16 cellular contexts compared by ENCODE assay signal in genomic region chr14:100874051-100874410, GRCh38. TPM values are rescaled to one million over a fixed set of nuclear protein-coding genes. Genes with fewer than 3 reads are reported as not detected.
A peak's percentile ranks its signal among the peaks of the same experiment; 100 is the strongest.
DNase-seq lines count a peak whose midpoint lies in the region; ATAC-seq, FAIRE-seq and TF ChIP-seq lines count a peak whose summit lies in the region.
"Had no signal": no experiment of that assay in that cellular context is flagged by ENCODE, and none has a peak within 500 bp of the region (broad histone marks: within the 10 kb centered on the region; RNA-seq: fewer than 3 reads in every experiment).

No MANE protein-coding gene starts in this region.

- H2BK15ac ChIP-seq in H1 (ENCODE audit: low read length): no peak overlapping the region

- H3K9ac ChIP-seq in H1 (replicated peaks in 1 of 4; ENCODE audit: extremely low read depth in 1 of 4, low read depth in 3 of 4, low read length in 3 of 4): no peak overlapping the region
- no peak overlapping the region for H3K9ac ChIP-seq in HepG2 (ENCODE audit: insufficient read depth, low read depth, low read length)

- no peak overlapping the region for H3K4me3 ChIP-seq in H1 (ENCODE audit: extremely low read depth in 1 of 4, insufficient read depth in 2 of 4, low read depth in 3 of 4, low read length in 4 of 4)
- no peak overlapping the region for H3K4me3 ChIP-seq in HepG2 (replicated peaks in 1 of 3; ENCODE audit: insufficient read depth in 1 of 3, low read depth in 2 of 3, low read length in 3 of 3)

- H3K14ac ChIP-seq in H1 (ENCODE audit: insufficient read length): no peak overlapping the region

- H4K5ac ChIP-seq in H1 (ENCODE audit: insufficient read length, low read depth, low read length): no peak overlapping the region

- no peak overlapping the region for H3K18ac ChIP-seq in H1 (ENCODE audit: extremely low read depth, low read length)

- no peaks in the 10 kb centered on the region for H3K36me3 Mint-ChIP-seq in stimulated activated naive B cell treated with anti-CD40 and anti-IgM and Interleukin-4, amounts not matched to agents 10 μg/mL and 1 μg/mL and 100 μg/mL, for 72 hours
- H3K36me3 Mint-ChIP-seq: CD8-positive, alpha-beta memory T cell had no signal

- H4K8ac ChIP-seq in H1 (ENCODE audit: extremely low read depth, insufficient read depth, low read length): peak overlapping the region; percentile 5; the same call in 1 of the 2 replicates

- TF ChIP-seq RAD21 in H1 (IDR thresholded peaks at IDR 0.05 in 1 of 2, conservative IDR thresholded peaks at IDR 0.05 in 1 of 2; ENCODE audit: low read depth in 2 of 2, low read length in 2 of 2) (no peak), HepG2 (CRISPR knock-in tag; IDR thresholded peaks at IDR 0.05) (no peak)

- H2AK5ac ChIP-seq in H1 (ENCODE audit: low read depth, low read length): no peak overlapping the region

- no peak for TF ChIP-seq CTCF in H1 (IDR thresholded peaks at IDR 0.05; ENCODE audit: control extremely low read depth in 1 of 3, insufficient read depth in 1 of 3, low read depth in 1 of 3, low read length in 3 of 3)
- TF ChIP-seq CTCF in HepG2 (CRISPR knock-in tag; IDR thresholded peaks at IDR 0.05): no peak

- no peak overlapping the region for H4K91ac ChIP-seq in H1 (replicated peaks; ENCODE audit: insufficient read length, low read length)

- H3K23me2 ChIP-seq in H1 (ENCODE audit: low read depth, low read length): no peaks in the 10 kb centered on the region

- no peaks in the 10 kb centered on the region for H3K4me1 Mint-ChIP-seq in stimulated activated naive B cell treated with anti-CD40 and anti-IgM and Interleukin-4, amounts not matched to agents 10 μg/mL and 1 μg/mL and 100 μg/mL, for 72 hours
- H3K4me1 Mint-ChIP-seq: CD8-positive, alpha-beta memory T cell had no signal

- H2AFZ ChIP-seq in H1 (ENCODE audit: low read length) (no peak overlapping the region), HepG2 (ENCODE audit: low read length) (no peak overlapping the region)

- no peak for TF ChIP-seq EP300 in H1 (IDR thresholded peaks at IDR 0.05; ENCODE audit: borderline replicate concordance in 1 of 2, low read depth in 2 of 2, low read length in 2 of 2)
- TF ChIP-seq EP300 in HepG2 (IDR thresholded peaks at IDR 0.05; ENCODE audit: low read depth in 2 of 2, low read length in 2 of 2): no peak
- TF ChIP-seq EP300 in HepG2 (CRISPR knock-in tag; IDR thresholded peaks at IDR 0.05; ENCODE audit: borderline replicate concordance): no peak

- H3K4me3 Mint-ChIP-seq in stimulated activated naive B cell treated with anti-CD40 and anti-IgM and Interleukin-4, amounts not matched to agents 10 μg/mL and 1 μg/mL and 100 μg/mL, for 72 hours: no peak overlapping the region
- H3K4me3 Mint-ChIP-seq: CD8-positive, alpha-beta memory T cell had no signal

- FAIRE-seq in H1 (lab: Jason Lieb, UNC) (no peak), HepG2 (lab: Jason Lieb, UNC) (no peak)
- FAIRE-seq: GM19239 had no signal

- H2BK12ac ChIP-seq in H1 (ENCODE audit: low read depth, low read length): no peak overlapping the region

- H3K4ac ChIP-seq in H1 (replicated peaks; ENCODE audit: insufficient read length, low read depth, low read length): no peak overlapping the region

- no peak overlapping the region for H3K23ac ChIP-seq in H1 (ENCODE audit: insufficient read length)

- 87% methylated on average over 4 of the region's 4 CpGs; no CpG with 5 or more reads in 1 of the 2 experiments for WGBS in H1 (ENCODE audit: extremely low coverage in 1 of 2, insufficient coverage in 1 of 2, insufficient read length in 1 of 2, insufficient replicate concordance in 2 of 2, low coverage in 1 of 2, low lambda C conversion rate in 2 of 2, missing lambda C conversion rate in 1 of 2), 2 experiments
- WGBS in HepG2 (ENCODE audit: low lambda C conversion rate): 0% methylated on average over 1 of the region's 4 CpGs

- in situ Hi-C loops in HepG2 (cut with HindIII; ENCODE audit: extremely low pct_ligation_motif_present, low pct_unique_long_range_greater_than_20kb): no loop called here

- no peak overlapping the region for H2BK5ac ChIP-seq in H1 (ENCODE audit: low read depth, low read length)

- POLR2A ChIA-PET in H1 (lab: Charles Lee; ENCODE audit: partially characterized antibody) (no interaction called here), HepG2 (lab: Yijun Ruan, JAX) (no interaction called here)

- intact Hi-C loops in HepG2 (cut with micrococcal nuclease; ENCODE audit: unreplicated experiment): no loop called here
- intact Hi-C loops in posterior vena cava (cut with DNase I): no loop called here

- TF ChIP-seq POLR2A in H1 (IDR thresholded peaks at IDR 0.05; ENCODE audit: control extremely low read depth in 1 of 2, low read depth in 2 of 2, low read length in 2 of 2) (no peak), HepG2 (IDR thresholded peaks at IDR 0.05; ENCODE audit: insufficient read depth in 1 of 2, low read depth in 2 of 2, low read length in 2 of 2) (no peak)

- H4K20me1 ChIP-seq in H1 (replicated peaks in 1 of 2; ENCODE audit: control insufficient read depth in 1 of 2, insufficient read depth in 2 of 2, low read length in 2 of 2) (no peaks in the 10 kb centered on the region), HepG2 (ENCODE audit: insufficient read depth, low read length) (no peaks in the 10 kb centered on the region)

- peaks cover 0 to 3% (median 0%) of the 10 kb centered on the region in 4 experiments; a peak in 1 of 7 replicates for H3K4me1 ChIP-seq in H1 (replicated peaks in 1 of 4; ENCODE audit: control insufficient read depth in 3 of 4, insufficient read depth in 4 of 4, low read length in 3 of 4)
- H3K4me1 ChIP-seq in HepG2 (ENCODE audit: insufficient read depth, low read length): peaks cover 15% of the 10 kb centered on the region

- no peaks in the 10 kb centered on the region for H3K79me1 ChIP-seq in H1 (ENCODE audit: low read depth, low read length)

- CTCF ChIA-PET in H1 (lab: Charles Lee; ENCODE audit: partially characterized antibody): no interaction called here
- CTCF ChIA-PET in HepG2 (lab: Yijun Ruan, JAX; ENCODE audit: low intra/inter-chr PET ratio, low total read pairs): no interaction called here

- peaks cover 4 to 17% of the 10 kb centered on the region in 2 donors for H3K9me3 Mint-ChIP-seq in stimulated activated naive B cell treated with anti-CD40 and anti-IgM and Interleukin-4, amounts not matched to agents 10 μg/mL and 1 μg/mL and 100 μg/mL, for 72 hours
- H3K9me3 Mint-ChIP-seq: CD8-positive, alpha-beta memory T cell had no signal

- H3K79me2 ChIP-seq in H1 (ENCODE audit: control insufficient read depth in 1 of 2, insufficient read depth in 2 of 2, low read length in 2 of 2) (no peaks in the 10 kb centered on the region), HepG2 (ENCODE audit: insufficient read depth, low read length) (no peaks in the 10 kb centered on the region)

- no peak overlapping the region for H3K4me2 ChIP-seq in H1 (ENCODE audit: insufficient read depth in 1 of 2, low read depth in 2 of 2, low read length in 2 of 2)
- H3K4me2 ChIP-seq in HepG2 (ENCODE audit: low read depth, low read length): no peak overlapping the region

- H3K27me3 ChIP-seq in H1 (replicated peaks in 1 of 4; ENCODE audit: control insufficient read depth in 3 of 4, extremely low read depth in 1 of 4, insufficient read depth in 3 of 4, low read length in 3 of 4): no peaks in the 10 kb centered on the region
- H3K27me3 ChIP-seq in HepG2 (ENCODE audit: control insufficient read depth in 1 of 2, insufficient read depth in 2 of 2, low read length in 2 of 2): peaks cover 3 to 14% of the 10 kb centered on the region in 2 experiments; a peak in 4 of 5 replicates

- H3K9me3 ChIP-seq in H1 (ENCODE audit: insufficient read depth in 2 of 2, low read depth in 1 of 2, low read length in 1 of 2) (0 out of 4 replicates have a peak, but pooled peaks cover 0 to 4% of the 10 kb centered on the region in 2 experiments), HepG2 (ENCODE audit: low read length) (no peaks in the 10 kb centered on the region)

- peaks cover 12 to 13% of the 10 kb centered on the region in 2 donors for H3K27me3 Mint-ChIP-seq in stimulated activated naive B cell treated with anti-CD40 and anti-IgM and Interleukin-4, amounts not matched to agents 10 μg/mL and 1 μg/mL and 100 μg/mL, for 72 hours

- H3K56ac ChIP-seq in H1 (replicated peaks; ENCODE audit: insufficient read length, low read depth, low read length): no peak overlapping the region

- no peak overlapping the region for H2BK120ac ChIP-seq in H1 (replicated peaks; ENCODE audit: low read depth, low read length)

- no peak for ATAC-seq in HepG2
- no peak for ATAC-seq in stimulated activated naive B cell treated with anti-CD40 and anti-IgM and Interleukin-4, amounts not matched to agents 10 μg/mL and 1 μg/mL and 100 μg/mL, for 72 hours (replicated peaks)

- no peaks in the 10 kb centered on the region for H3K36me3 ChIP-seq in H1 (ENCODE audit: control insufficient read depth in 2 of 4, insufficient read depth in 4 of 4, low read length in 3 of 4)
- H3K36me3 ChIP-seq in HepG2 (replicated peaks in 1 of 2; ENCODE audit: control insufficient read depth in 1 of 2, insufficient read depth in 2 of 2, low read length in 2 of 2): no peaks in the 10 kb centered on the region

- BruUV-seq in HepG2 (replicated peaks; lab: Mats Ljungman, UMichigan): no TSS peak

- peak; percentile 41 for DNase-seq in activated effector memory CD4-positive, alpha-beta T cell treated with anti-CD3 and anti-CD28 coated beads, Interleukin-2, amount 50 U/mL, for 16 hours
- DNase-seq in activated effector memory CD4-positive, alpha-beta T cell treated with Interleukin-2 at 50 U/mL for 16 hours: no peak
- DNase-seq in H1 (ENCODE audit: low read depth in 1 of 2, low spot score in 2 of 2): no peak
- no peak for DNase-seq in HepG2 (ENCODE audit: low spot score)
- peak; percentile 54 for DNase-seq in posterior vena cava (ENCODE audit: low spot score)
- no peak for DNase-seq in stimulated activated naive B cell treated with anti-CD40 and anti-IgM and Interleukin-4, amounts not matched to agents 10 μg/mL and 1 μg/mL and 100 μg/mL, for 72 hours
- no peak for DNase-seq in HK-2 (ENCODE audit: unreplicated experiment)
- DNase-seq: DMS53, GF-D8, HCEC 1CT, IMR-90 had no signal

- H3K27ac Mint-ChIP-seq in stimulated activated naive B cell treated with anti-CD40 and anti-IgM and Interleukin-4, amounts not matched to agents 10 μg/mL and 1 μg/mL and 100 μg/mL, for 72 hours: no peak overlapping the region
- H3K27ac Mint-ChIP-seq: CD8-positive, alpha-beta memory T cell had no signal

- H3K27ac ChIP-seq in H1 (ENCODE audit: low read depth, low read length): no peak overlapping the region
- H3K27ac ChIP-seq in HepG2 (ENCODE audit: extremely low read length, insufficient read depth, low read length): no peak overlapping the region
- H3K27ac ChIP-seq: 22Rv1 had no signal

- H2BK20ac ChIP-seq in H1 (ENCODE audit: low read length): no peak overlapping the region

RNA-seq across cellular contexts. Expression of gene RTL1, which starts 29.5 kb away (rescaled TPM):
- not detected in 2 replicates for total RNA-seq in H1 (2021; fragmentation: NEBNext Ultra II Directional; extraction: Animal tissue kit (Norgen Biotek cat#: 25700))
- polyA plus RNA-seq in H1 (2011; rRNA removed) (0.02 TPM in 1 of 2 replicates, not detected in the other), HepG2 (2011; rRNA removed) (not detected in 2 replicates)
- not detected for polyA plus RNA-seq in H1 (2011; cell fraction: cytosol; rRNA removed)
- polyA plus RNA-seq in H1 (2011; cell fraction: nucleus; rRNA removed): 0.01 TPM
- polyA plus RNA-seq in H1 (2012, experiment 1 of 2): not detected in 4 replicates
- 0.05 TPM for polyA plus RNA-seq in H1 (2012, experiment 2 of 2)
- polyA plus RNA-seq in H1 (2013, experiment 1 of 2): 0.02 TPM
- not detected for polyA plus RNA-seq in H1 (2013, experiment 2 of 2)
- polyA minus RNA-seq in H1 (2011; rRNA and poly(A)+ RNA removed): not detected in 2 replicates
- polyA minus RNA-seq in H1 (2011; cell fraction: cytosol; rRNA and poly(A)+ RNA removed): not detected
- not detected for polyA minus RNA-seq in H1 (2011; cell fraction: nucleus; rRNA and poly(A)+ RNA removed)
- total RNA-seq in HepG2 (2016; rRNA removed; fragmentation: Illumina TruSeq; extraction: Trizol) (0.04 TPM in 1 of 2 replicates, not detected in the other), posterior vena cava (not detected)
- not detected in 2 replicates for total RNA-seq in HepG2 (2016; cell fraction: cytosol; rRNA removed; fragmentation: Illumina TruSeq; extraction: Trizol; ENCODE audit: low read depth)
- total RNA-seq in HepG2 (2016; cell fraction: insoluble cytoplasmic fraction; rRNA removed; fragmentation: Illumina TruSeq; extraction: Trizol): not detected in 2 replicates
- 0.03 TPM in 1 of 2 replicates, not detected in the other for total RNA-seq in HepG2 (2016; cell fraction: membrane; rRNA removed; fragmentation: Illumina TruSeq; extraction: Trizol)
- total RNA-seq in HepG2 (2016; cell fraction: nucleus; rRNA removed; fragmentation: Illumina TruSeq; extraction: Trizol): not detected in 2 replicates
- 0.01 TPM in 1 of 2 replicates, not detected in the other for polyA plus RNA-seq in HepG2 (2011; cell fraction: cytosol; rRNA removed)
- 0.05 TPM in 1 of 2 replicates, not detected in the other for polyA plus RNA-seq in HepG2 (2011; cell fraction: nucleus; rRNA removed)
- 0.03 and 0.05 TPM in 2 replicates for polyA plus RNA-seq in HepG2 (2012)
- not detected in 2 replicates for polyA plus RNA-seq in HepG2 (2016; cell fraction: cytosol; fragmentation: Illumina TruSeq; extraction: Trizol; ENCODE audit: low read depth)
- not detected in 2 replicates for polyA plus RNA-seq in HepG2 (2016; cell fraction: insoluble cytoplasmic fraction; fragmentation: Illumina TruSeq; extraction: Trizol; ENCODE audit: low read depth)
- 0.05 TPM in 1 of 2 replicates, not detected in the other for polyA plus RNA-seq in HepG2 (2016; cell fraction: membrane; fragmentation: Illumina TruSeq; extraction: Trizol; ENCODE audit: low read depth)
- not detected in 2 replicates for polyA plus RNA-seq in HepG2 (2016; cell fraction: nucleus; fragmentation: Illumina TruSeq; extraction: Trizol; ENCODE audit: insufficient read depth, low read depth)
- polyA minus RNA-seq in HepG2 (2011; rRNA and poly(A)+ RNA removed; ENCODE audit: low replicate concordance): not detected in 2 replicates
- not detected in 2 replicates for polyA minus RNA-seq in HepG2 (2011; cell fraction: cytosol; rRNA and poly(A)+ RNA removed)
- polyA minus RNA-seq in HepG2 (2011; cell fraction: nucleus; rRNA and poly(A)+ RNA removed): not detected in 2 replicates
- total RNA-seq: CD8-positive, alpha-beta memory T cell; H4; IMR-90 had no signal
- polyA plus RNA-seq: BJ; CD8-positive, alpha-beta memory T cell; IMR-90 had no signal

RNA-seq across cellular contexts. Expression of gene MEG3, which starts 48.1 kb away (rescaled TPM):
- total RNA-seq in H1 (2021; fragmentation: NEBNext Ultra II Directional; extraction: Animal tissue kit (Norgen Biotek cat#: 25700)): 1.1 and 1.3 TPM in 2 replicates
- polyA plus RNA-seq in H1 (2011; rRNA removed) (0.17 and 0.49 TPM in 2 replicates), HepG2 (2011; rRNA removed) (0.07 and 0.17 TPM in 2 replicates)
- 0.12 TPM for polyA plus RNA-seq in H1 (2011; cell fraction: cytosol; rRNA removed)
- polyA plus RNA-seq in H1 (2011; cell fraction: nucleus; rRNA removed): 0.46 TPM
- polyA plus RNA-seq in H1 (2012, experiment 1 of 2): 0.13 to 0.48 TPM in 2 of 4 replicates, not detected in the others
- 0.07 TPM for polyA plus RNA-seq in H1 (2012, experiment 2 of 2)
- polyA plus RNA-seq in H1 (2013, experiment 1 of 2): 5.1 TPM
- polyA plus RNA-seq in H1 (2013, experiment 2 of 2): 5.0 TPM
- polyA minus RNA-seq in H1 (2011; rRNA and poly(A)+ RNA removed): 0.12 and 0.16 TPM in 2 replicates
- not detected for polyA minus RNA-seq in H1 (2011; cell fraction: cytosol; rRNA and poly(A)+ RNA removed)
- not detected for polyA minus RNA-seq in H1 (2011; cell fraction: nucleus; rRNA and poly(A)+ RNA removed)
- total RNA-seq in HepG2 (2016; rRNA removed; fragmentation: Illumina TruSeq; extraction: Trizol) (not detected in 2 replicates), posterior vena cava (10 to 100 TPM; 56.2 to 99.4 TPM)
- total RNA-seq in HepG2 (2016; cell fraction: cytosol; rRNA removed; fragmentation: Illumina TruSeq; extraction: Trizol; ENCODE audit: low read depth): not detected in 2 replicates
- not detected in 2 replicates for total RNA-seq in HepG2 (2016; cell fraction: insoluble cytoplasmic fraction; rRNA removed; fragmentation: Illumina TruSeq; extraction: Trizol)
- total RNA-seq in HepG2 (2016; cell fraction: membrane; rRNA removed; fragmentation: Illumina TruSeq; extraction: Trizol): not detected in 2 replicates
- total RNA-seq in HepG2 (2016; cell fraction: nucleus; rRNA removed; fragmentation: Illumina TruSeq; extraction: Trizol): 0.38 TPM in 1 of 2 replicates, not detected in the other
- polyA plus RNA-seq in HepG2 (2011; cell fraction: cytosol; rRNA removed): 0.03 TPM in 1 of 2 replicates, not detected in the other
- 0.59 and 0.62 TPM in 2 replicates for polyA plus RNA-seq in HepG2 (2011; cell fraction: nucleus; rRNA removed)
- polyA plus RNA-seq in HepG2 (2012): 0.12 TPM in 1 of 2 replicates, not detected in the other
- polyA plus RNA-seq in HepG2 (2016; cell fraction: cytosol; fragmentation: Illumina TruSeq; extraction: Trizol; ENCODE audit: low read depth): not detected in 2 replicates
- not detected in 2 replicates for polyA plus RNA-seq in HepG2 (2016; cell fraction: insoluble cytoplasmic fraction; fragmentation: Illumina TruSeq; extraction: Trizol; ENCODE audit: low read depth)
- polyA plus RNA-seq in HepG2 (2016; cell fraction: membrane; fragmentation: Illumina TruSeq; extraction: Trizol; ENCODE audit: low read depth): not detected in 2 replicates
- 0.15 TPM in 1 of 2 replicates, not detected in the other for polyA plus RNA-seq in HepG2 (2016; cell fraction: nucleus; fragmentation: Illumina TruSeq; extraction: Trizol; ENCODE audit: insufficient read depth, low read depth)
- polyA minus RNA-seq in HepG2 (2011; rRNA and poly(A)+ RNA removed; ENCODE audit: low replicate concordance): 0.08 TPM in 1 of 2 replicates, not detected in the other
- polyA minus RNA-seq in HepG2 (2011; cell fraction: cytosol; rRNA and poly(A)+ RNA removed): not detected in 2 replicates
- 0.12 and 0.26 TPM in 2 replicates for polyA minus RNA-seq in HepG2 (2011; cell fraction: nucleus; rRNA and poly(A)+ RNA removed)
- total RNA-seq: H4 had no signal
- polyA plus RNA-seq: CD8-positive, alpha-beta memory T cell had no signal

Comparison
In these comparisons a context has a peak if more than half of its experiments do, and no peak if none do; other contexts are left out.
1. DNase-seq: peak in activated effector memory CD4-positive, alpha-beta T cell treated with anti-CD3 and anti-CD28 coated beads, Interleukin-2, amount 50 U/mL, for 16 hours (single experiment) and posterior vena cava (single experiment); none in activated effector memory CD4-positive, alpha-beta T cell treated with Interleukin-2 at 50 U/mL for 16 hours (single experiment), H1 (0 of 2), HepG2 (single experiment), stimulated activated naive B cell treated with anti-CD40 and anti-IgM and Interleukin-4, amounts not matched to agents 10 μg/mL and 1 μg/mL and 100 μg/mL, for 72 hours (single experiment) and HK-2 (single experiment).
2. RNA of gene MEG3, which starts 48.1 kb away (total RNA-seq): 56.2 to 99.4 TPM in posterior vena cava; 1.1 to 1.3 TPM in H1 and 0.38 TPM in HepG2; every median in the first group is over 10 times any median in the second.